Comparison of ENCODE assay signal across 8 cellular contexts in the genomic region with DNA sequence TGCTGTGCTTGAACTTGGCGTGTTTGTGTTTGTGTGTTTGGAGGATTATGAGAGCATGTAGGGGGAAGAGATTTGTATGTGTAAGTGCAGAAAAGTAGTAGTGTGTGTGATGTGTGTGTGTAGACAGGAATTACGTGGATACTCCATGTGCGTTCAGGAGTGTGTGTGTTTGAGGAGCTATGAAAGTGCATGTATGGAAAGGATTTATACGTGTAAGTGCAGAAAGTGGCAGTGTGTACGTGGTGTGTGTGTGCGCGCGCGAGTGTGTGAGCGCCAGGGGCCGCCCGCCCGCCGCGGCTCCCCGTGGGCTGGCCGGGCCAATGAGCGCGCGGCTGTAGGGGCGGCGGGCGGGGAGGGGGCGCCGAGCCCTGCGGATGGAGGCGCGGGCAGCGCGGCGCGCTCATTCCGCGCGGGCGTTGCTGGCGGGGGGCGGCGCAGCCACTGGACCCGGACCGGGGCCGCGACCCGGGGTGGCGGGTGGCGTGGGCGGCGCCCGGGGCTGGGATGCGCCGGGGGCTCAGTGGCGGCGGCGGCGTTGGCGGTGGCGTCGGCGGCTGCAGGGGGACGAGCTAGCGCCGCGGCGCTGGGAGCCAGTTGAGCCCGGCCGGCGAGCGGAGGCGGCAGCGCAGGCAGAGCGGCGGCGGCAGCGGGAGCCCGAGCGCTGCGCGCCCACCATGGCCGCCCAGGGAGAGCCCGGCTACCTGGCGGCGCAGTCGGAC. TPM values are rescaled to one million over a fixed set of nuclear protein-coding genes. Genes with fewer than 3 reads are reported as not detected.
A peak's percentile ranks its signal among the peaks of the same experiment; 100 is the strongest.
DNase-seq lines count a peak whose midpoint lies in the region; ATAC-seq and TF ChIP-seq lines count a peak whose summit lies in the region.

A gene with protein sequence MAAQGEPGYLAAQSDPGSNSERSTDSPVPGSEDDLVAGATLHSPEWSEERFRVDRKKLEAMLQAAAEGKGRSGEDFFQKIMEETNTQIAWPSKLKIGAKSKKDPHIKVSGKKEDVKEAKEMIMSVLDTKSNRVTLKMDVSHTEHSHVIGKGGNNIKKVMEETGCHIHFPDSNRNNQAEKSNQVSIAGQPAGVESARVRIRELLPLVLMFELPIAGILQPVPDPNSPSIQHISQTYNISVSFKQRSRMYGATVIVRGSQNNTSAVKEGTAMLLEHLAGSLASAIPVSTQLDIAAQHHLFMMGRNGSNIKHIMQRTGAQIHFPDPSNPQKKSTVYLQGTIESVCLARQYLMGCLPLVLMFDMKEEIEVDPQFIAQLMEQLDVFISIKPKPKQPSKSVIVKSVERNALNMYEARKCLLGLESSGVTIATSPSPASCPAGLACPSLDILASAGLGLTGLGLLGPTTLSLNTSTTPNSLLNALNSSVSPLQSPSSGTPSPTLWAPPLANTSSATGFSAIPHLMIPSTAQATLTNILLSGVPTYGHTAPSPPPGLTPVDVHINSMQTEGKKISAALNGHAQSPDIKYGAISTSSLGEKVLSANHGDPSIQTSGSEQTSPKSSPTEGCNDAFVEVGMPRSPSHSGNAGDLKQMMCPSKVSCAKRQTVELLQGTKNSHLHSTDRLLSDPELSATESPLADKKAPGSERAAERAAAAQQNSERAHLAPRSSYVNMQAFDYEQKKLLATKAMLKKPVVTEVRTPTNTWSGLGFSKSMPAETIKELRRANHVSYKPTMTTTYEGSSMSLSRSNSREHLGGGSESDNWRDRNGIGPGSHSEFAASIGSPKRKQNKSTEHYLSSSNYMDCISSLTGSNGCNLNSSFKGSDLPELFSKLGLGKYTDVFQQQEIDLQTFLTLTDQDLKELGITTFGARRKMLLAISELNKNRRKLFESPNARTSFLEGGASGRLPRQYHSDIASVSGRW (plus strand): TSS at position 403 of the 719 bp plus-strand sequence. CDS start 272 bp downstream, at position 675.

- peak within 1 kb of the TSS; percentile 76 for H3K4me3 Mint-ChIP-seq in activated naive CD8-positive, alpha-beta T cell treated with anti-CD3 and anti-CD28 coated beads, Interleukin-2, amount 50 U/mL, for 24 hours

- H3K27ac ChIP-seq in heart left ventricle, result peak within 1 kb of the TSS; percentile 58 to 88 (median 74)

- no peaks in the 10 kb centered on the region for H3K9me3 Mint-ChIP-seq in activated naive CD8-positive, alpha-beta T cell treated with anti-CD3 and anti-CD28 coated beads, Interleukin-2, amount 50 U/mL, for 24 hours

- peak within 1 kb of the TSS; percentile 37 for H3K27ac Mint-ChIP-seq in activated naive CD8-positive, alpha-beta T cell treated with anti-CD3 and anti-CD28 coated beads, Interleukin-2, amount 50 U/mL, for 24 hours

- H3K4me2 ChIP-seq in Loucy (ENCODE audit: low read depth, low read length, poor library complexity, severe bottlenecking), result no peak within 1 kb of the TSS

- H4K20me1 ChIP-seq in Loucy (ENCODE audit: insufficient read depth, low read length, poor library complexity, severe bottlenecking), result no peaks in the 10 kb centered on the region

- no peaks in the 10 kb centered on the region for H3K9me2 ChIP-seq in Loucy (replicated peaks; ENCODE audit: low read depth, low read length)

- no peaks in the 10 kb centered on the region for H3K36me3 Mint-ChIP-seq in activated naive CD8-positive, alpha-beta T cell treated with anti-CD3 and anti-CD28 coated beads, Interleukin-2, amount 50 U/mL, for 24 hours (ENCODE audit: low read depth)

- no peaks in the 10 kb centered on the region for H3K79me2 ChIP-seq in Loucy (ENCODE audit: insufficient read depth, low read length)

- no peaks in the 10 kb centered on the region for H3K9me3 ChIP-seq in Loucy (ENCODE audit: insufficient read depth, low read depth, low read length)
- H3K9me3 ChIP-seq in heart left ventricle, result no peaks in the 10 kb centered on the region

- no peaks in the 10 kb centered on the region for H3K4me1 ChIP-seq in Loucy (ENCODE audit: insufficient read depth, low read length, poor library complexity, severe bottlenecking)
- H3K4me1 ChIP-seq in heart left ventricle, result peaks cover 0 to 15% (median 0%) of the 10 kb centered on the region in 12 donors

- no peaks in the 10 kb centered on the region for H3F3A ChIP-seq in Loucy (ENCODE audit: low read depth)

- H3K27me3 ChIP-seq in Loucy (ENCODE audit: insufficient read depth, low read length, poor library complexity, severe bottlenecking) (no peaks in the 10 kb centered on the region), heart left ventricle (peaks cover 0 to 49% (median 3%) of the 10 kb centered on the region in 9 donors)

- peak; percentile 50 for ATAC-seq in activated naive CD8-positive, alpha-beta T cell treated with anti-CD3 and anti-CD28 coated beads, Interleukin-2, amount 50 U/mL, for 24 hours
- ATAC-seq in heart left ventricle (peak; percentile 63 to 89 (median 83)), GM21447 (IDR thresholded peaks at IDR 0.05; ENCODE audit: unreplicated experiment) (no peak)

- H2AFZ ChIP-seq in Loucy (ENCODE audit: low read length), result 0 out of 2 replicates have a peak within 1 kb of the TSS, but pooled peaks have one; percentile 54

- peaks cover 10% of the 10 kb centered on the region for H3K4me1 Mint-ChIP-seq in activated naive CD8-positive, alpha-beta T cell treated with anti-CD3 and anti-CD28 coated beads, Interleukin-2, amount 50 U/mL, for 24 hours

- TF ChIP-seq POLR2A in heart left ventricle (IDR thresholded peaks at IDR 0.05), result no peak

- no peak within 1 kb of the TSS for H3K9ac ChIP-seq in Loucy (ENCODE audit: low read depth, low read length, poor library complexity, severe bottlenecking)

- DNase-seq in NCI-H2029 treated with DMSO at 0.1 percent for 48 hours (lab: John Stamatoyannopoulos, UW) (peak; percentile 5), NCI-H2029 (lab: John Stamatoyannopoulos, UW) (no peak), heart left ventricle (peak; percentile 31 to 65 (median 50)), occipital lobe (lab: John Stamatoyannopoulos, UW) (peak; percentile 45), T-helper 9 cell (no peak)
- peak; percentile 8 for DNase-seq in activated naive CD8-positive, alpha-beta T cell treated with anti-CD3 and anti-CD28 coated beads, Interleukin-2, amount 50 U/mL, for 24 hours

- intact Hi-C loops in heart left ventricle (cut with DNase I), result loop anchor here in 2 of 10 donors (5.0 to 10.0 kb wide), 2 partner anchors 35 to 262 kb away; no protein-coding TSS in a partner anchor

- no peak for TF ChIP-seq CTCF in Loucy (conservative IDR thresholded peaks at IDR 0.05; ENCODE audit: low read length)
- peak in 3 of 12 donors; percentile 7 to 16 (median 11) for TF ChIP-seq CTCF in heart left ventricle (IDR thresholded peaks at IDR 0.05)

- peaks cover 27% of the 10 kb centered on the region for H3K27me3 Mint-ChIP-seq in activated naive CD8-positive, alpha-beta T cell treated with anti-CD3 and anti-CD28 coated beads, Interleukin-2, amount 50 U/mL, for 24 hours

- H3K4me3 ChIP-seq in Loucy (ENCODE audit: low read length, poor library complexity, severe bottlenecking), result no peak within 1 kb of the TSS
- peak within 1 kb of the TSS; percentile 41 to 85 (median 62) for H3K4me3 ChIP-seq in heart left ventricle

- 0 to 1% (median 1%) methylated on average over 28 to 83 of the region's 83 CpGs for WGBS in heart left ventricle, 4 donors

- no peaks in the 10 kb centered on the region for H3K36me3 ChIP-seq in Loucy (ENCODE audit: insufficient read depth, low read length)
- H3K36me3 ChIP-seq in heart left ventricle, result no peaks in the 10 kb centered on the region

RNA-seq across cellular contexts. Expression of the gene that starts here (rescaled TPM):
- total RNA-seq in heart left ventricle (10 to 100 TPM in 2 of 9 donors, 1 to 10 TPM in 7; 3.5 to 18.7 (median 4.8) TPM), occipital lobe (7.6 TPM)
- 1 to 10 TPM; 1.6 to 2.1 TPM for polyA plus RNA-seq in heart left ventricle

Comparison
In these comparisons a context has a peak if more than half of its experiments do, and no peak if none do; other contexts are left out.
1. DNase-seq: peak in NCI-H2029 treated with DMSO at 0.1 percent for 48 hours (single experiment), activated naive CD8-positive, alpha-beta T cell treated with anti-CD3 and anti-CD28 coated beads, Interleukin-2, amount 50 U/mL, for 24 hours (single experiment), heart left ventricle (5 of 5) and occipital lobe (single experiment); none in NCI-H2029 (single experiment) and T-helper 9 cell (single experiment).